32 cellular contexts compared by ENCODE assay signal in the genomic region with DNA sequence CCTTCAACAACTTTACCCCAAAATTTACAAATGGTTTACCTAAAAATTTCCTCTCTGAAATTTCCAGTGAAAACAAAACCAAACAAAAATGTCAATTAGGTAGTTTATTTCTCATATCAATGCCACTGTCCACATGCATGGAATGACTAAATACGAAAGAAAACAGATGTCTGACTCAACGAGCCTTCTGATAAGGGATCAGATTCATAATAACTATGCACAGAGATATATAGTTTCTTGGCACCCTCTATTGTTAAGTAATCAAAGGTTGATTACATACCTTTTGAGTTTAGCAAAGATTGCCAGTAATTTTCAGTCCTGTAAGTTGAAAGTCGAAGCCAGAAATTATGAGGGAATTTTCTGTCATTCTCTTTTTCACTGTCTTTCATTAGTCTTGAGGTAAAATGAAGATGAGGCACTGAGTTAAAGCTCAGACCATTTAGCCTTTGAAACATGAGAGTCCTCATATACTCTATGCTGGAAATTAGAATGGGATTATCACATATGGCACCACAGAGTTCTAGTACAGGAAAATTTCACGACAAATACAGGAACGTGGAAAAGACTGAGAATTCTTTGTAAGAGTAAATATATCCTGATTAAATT.
A peak's percentile ranks its signal among the peaks of the same experiment; 100 is the strongest.
DNase-seq lines count a peak whose midpoint lies in the region; ATAC-seq and TF ChIP-seq lines count a peak whose summit lies in the region.
"Had no signal": no experiment of that assay in that cellular context is flagged by ENCODE, and none has a peak within 500 bp of the region (broad histone marks: within the 10 kb centered on the region; RNA-seq: fewer than 3 reads in every experiment).

No MANE protein-coding gene starts in this region.

- H3K4me1 ChIP-seq in SJSA1 (replicated peaks) (peaks cover 42% of the 10 kb centered on the region), BE2C (no peaks in the 10 kb centered on the region)
- H3K4me1 ChIP-seq: gastroesophageal sphincter, testis had no signal

- H3K27me3 ChIP-seq in SJSA1 (replicated peaks) = no peaks in the 10 kb centered on the region
- no peaks in the 10 kb centered on the region for H3K27me3 ChIP-seq in BE2C
- H3K27me3 ChIP-seq: cardiac muscle cell, esophagus muscularis mucosa, gastroesophageal sphincter, testis had no signal

- no peaks in the 10 kb centered on the region for H3K36me3 ChIP-seq in SJSA1
- H3K36me3 ChIP-seq in BE2C = no peaks in the 10 kb centered on the region
- H3K36me3 ChIP-seq: cardiac muscle cell, esophagus muscularis mucosa, gastroesophageal sphincter had no signal

- H3K9me3 ChIP-seq in SJSA1 (replicated peaks) (no peaks in the 10 kb centered on the region), BE2C (no peaks in the 10 kb centered on the region)
- H3K9me3 ChIP-seq: esophagus muscularis mucosa, gastroesophageal sphincter, testis had no signal

- no peak for ATAC-seq in HG03571 (IDR thresholded peaks at IDR 0.05; ENCODE audit: unreplicated experiment)
- ATAC-seq: activated CD4-positive, CD25-positive, alpha-beta regulatory T cell treated with anti-CD3 and anti-CD28 coated beads, Interleukin-2, amount 50 U/mL, for 24 hours; gastroesophageal sphincter; HCT116; left lobe of liver had no signal

- 0 out of 2 replicates have a peak overlapping the region, but pooled peaks have one; percentile 6 for H3K27ac ChIP-seq in SJSA1
- H3K27ac ChIP-seq: cardiac muscle cell, esophagus muscularis mucosa, gastroesophageal sphincter, KMS-11, PC-9, testis had no signal

- TF ChIP-seq CTCF in BE2C (IDR thresholded peaks at IDR 0.05; ENCODE audit: low read depth, low read length) = no peak

- no peak overlapping the region for H3K4me3 ChIP-seq in SJSA1
- no peak overlapping the region for H3K4me3 ChIP-seq in BE2C (ENCODE audit: low read depth, low read length)
- H3K4me3 ChIP-seq: cardiac muscle cell, esophagus muscularis mucosa, gastroesophageal sphincter, PC-9, testis had no signal

- DNase-seq in NCI-H2171 treated with DMSO at 0.1 percent for 48 hours (lab: John Stamatoyannopoulos, UW) = peak; percentile 22
- no peak for DNase-seq in NCI-H2171 (lab: John Stamatoyannopoulos, UW)
- no peak for DNase-seq in SJSA1 (ENCODE audit: low read depth in 1 of 2, low spot score in 2 of 2)
- peak; percentile 42 for DNase-seq in dermis blood vessel endothelial cell
- no peak for DNase-seq in BE2C
- no peak for DNase-seq in SW480 (ENCODE audit: low spot score)
- no peak for DNase-seq in NCI-H1417 (lab: John Stamatoyannopoulos, UW)
- DNase-seq: 8988T; activated CD4-positive, alpha-beta memory T cell treated with anti-CD3 and anti-CD28 coated beads for 36 hours; activated CD8-positive, alpha-beta memory T cell treated with anti-CD3 and anti-CD28 coated beads, Interleukin-2, amount 50 U/mL, for 4 hours; activated naive CD4-positive, alpha-beta T cell treated with anti-CD3 and anti-CD28 coated beads for 36 hours; AML-193; amygdala; CD4-positive, alpha-beta memory T cell; cortex of kidney; GDM1; hippocampal formation; NCI-H1694; NCI-H510A treated with DMSO at 0.1 percent for 48 hours; PC-9; SHP77; stimulated activated naive CD4-positive, alpha-beta T cell treated with Interleukin-2 at 50 U/mL for 16 hours; T-helper 1 cell; testis had no signal

Comparison
In these comparisons a context has a peak if more than half of its experiments do, and no peak if none do; other contexts are left out.
1. DNase-seq: peak in NCI-H2171 treated with DMSO at 0.1 percent for 48 hours (single experiment) and dermis blood vessel endothelial cell (single experiment); none in NCI-H2171 (single experiment), SJSA1 (0 of 2), BE2C (single experiment), SW480 (single experiment) and NCI-H1417 (0 of 3).